In genomic region chr4:127852661-127853060, GRCh38 we compare ENCODE assay signal across 1 cellular context.
TF ChIP-seq lines count a peak whose summit lies in the region.

No MANE protein-coding gene starts in this region.

TF ChIP-seq in GM23338, 12 proteins besides CTCF, POLR2A, EP300 and RAD21 (continued from another document):
- TF ChIP-seq REST (IDR thresholded peaks at IDR 0.05; ENCODE audit: unreplicated experiment), result no peak
- no peak for TF ChIP-seq JUNB (IDR thresholded peaks at IDR 0.05; ENCODE audit: unreplicated experiment)
- TF ChIP-seq ZNF114 (CRISPR knock-in tag; IDR thresholded peaks at IDR 0.05), result no peak
- no peak for TF ChIP-seq EZH2phosphoT487 (IDR thresholded peaks at IDR 0.05; ENCODE audit: unreplicated experiment)
- TF ChIP-seq EZH2 (IDR thresholded peaks at IDR 0.05; ENCODE audit: low read depth, unreplicated experiment), result no peak
- TF ChIP-seq ZNF462 (CRISPR knock-in tag; IDR thresholded peaks at IDR 0.05), result no peak
- TF ChIP-seq NANOG (IDR thresholded peaks at IDR 0.05; ENCODE audit: borderline replicate concordance), result no peak
- no peak for TF ChIP-seq CREB1 (CRISPR knock-in tag; IDR thresholded peaks at IDR 0.05; ENCODE audit: low read depth)
